ENCODE assay signal across 1 cellular context in the genomic region with DNA sequence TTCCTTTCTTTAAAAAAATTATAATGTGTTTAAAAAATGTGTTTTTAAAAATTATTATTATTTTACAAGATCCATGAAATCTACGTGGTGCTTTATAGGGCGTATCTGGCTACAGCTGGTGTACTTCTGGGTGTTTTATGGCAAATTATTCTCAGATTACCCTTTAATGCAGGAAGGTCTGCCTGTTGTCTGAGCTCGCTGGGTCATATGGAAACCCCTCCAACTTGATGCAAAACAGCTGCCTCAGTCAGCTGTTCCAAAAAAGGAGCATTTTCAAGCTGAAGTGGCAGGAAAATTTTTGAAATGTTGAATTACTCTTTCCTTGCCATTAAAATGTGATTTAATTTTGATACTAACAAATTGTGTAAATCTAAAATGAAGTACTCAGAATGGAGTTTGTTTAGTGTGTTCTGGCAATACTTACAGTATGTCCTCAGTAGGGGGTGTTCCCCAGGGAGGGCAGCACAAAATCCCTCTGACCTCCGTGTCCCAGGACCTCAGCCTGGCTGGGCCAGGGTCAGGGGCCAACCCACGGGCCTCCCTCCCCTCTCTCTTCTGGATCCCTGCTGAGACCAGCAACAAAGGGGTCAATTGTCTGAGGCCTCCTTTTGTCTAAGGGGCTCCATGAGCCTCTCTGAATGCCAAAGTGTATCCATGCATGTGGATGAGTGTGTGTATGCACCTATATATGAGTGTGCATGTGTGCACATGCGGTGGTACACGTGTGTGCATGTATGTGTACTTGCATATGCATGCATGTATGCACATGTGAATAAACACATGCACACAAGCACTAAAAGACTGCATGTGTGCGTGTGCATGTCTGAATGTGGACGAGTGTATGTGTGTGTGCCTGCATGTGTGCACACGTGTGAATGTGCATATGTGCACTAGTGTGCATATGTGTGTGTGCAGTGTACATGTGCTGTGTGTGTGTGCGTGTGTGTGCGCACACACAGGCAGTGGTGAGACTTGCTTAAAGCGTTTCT.
TF ChIP-seq lines count a peak whose summit lies in the region.

No MANE protein-coding gene starts in this region.

TF ChIP-seq in H1, 55 proteins besides CTCF, POLR2A, EP300 and RAD21:
- TF ChIP-seq KDM1A (IDR thresholded peaks at IDR 0.05; ENCODE audit: borderline replicate concordance, low read length) (no peak), MAX (IDR thresholded peaks at IDR 0.05) (no peak), YY1 (IDR thresholded peaks at IDR 0.05; ENCODE audit: low read depth, low read length) (no peak)
